22 cellular contexts compared by ENCODE assay signal in genomic region chr11:74550991-74551753, GRCh38.
"Had no signal": no experiment of that assay in that cellular context is flagged by ENCODE, and none has a peak within 500 bp of the region (broad histone marks: within the 10 kb centered on the region; RNA-seq: fewer than 3 reads in every experiment).

No MANE protein-coding gene starts in this region.

- H3K4me1 ChIP-seq: breast epithelium, left lung, parathyroid adenoma, sigmoid colon, spleen, testis had no signal

- H3K27me3 ChIP-seq: breast epithelium, left lung, sigmoid colon, testis had no signal

- H3K9ac ChIP-seq: parathyroid adenoma had no signal

- H3K36me3 ChIP-seq: breast epithelium, left lung, neutrophil, sigmoid colon, spleen had no signal

- H3K79me2 ChIP-seq: parathyroid adenoma had no signal

- FAIRE-seq: astrocyte, colon, kidney had no signal

- H2AFZ ChIP-seq: parathyroid adenoma had no signal

- H3K4me3 ChIP-seq: breast epithelium, left lung, sigmoid colon, spleen, testis had no signal

- H3K27ac ChIP-seq: breast epithelium, left lung, neutrophil, parathyroid adenoma, sigmoid colon, spleen, testis had no signal

- H3K9me3 ChIP-seq: breast epithelium, left lung, neutrophil, sigmoid colon, spleen, testis had no signal

- ATAC-seq: activated CD4-positive, alpha-beta T cell treated with anti-CD3 and anti-CD28 coated beads for 36 hours; esophagus mucosa; left lung had no signal

- DNase-seq: activated B cell treated with CpG ODN at 0.5 μM for 24 hours; activated CD4-positive, alpha-beta T cell treated with anti-CD3 and anti-CD28 coated beads for 36 hours; activated CD4-positive, alpha-beta T cell treated with anti-CD3 and anti-CD28 coated beads, Interleukin-2, amount 50 U/mL, for 48 hours; activated naive CD4-positive, alpha-beta T cell treated with Interleukin-2 at 50 U/mL for 16 hours; activated naive CD8-positive, alpha-beta T cell treated with anti-CD3 and anti-CD28 coated beads for 36 hours; activated T-cell treated with anti-CD3 and anti-CD28 coated beads, Interleukin-2, amount 50 U/mL, for 48 hours; effector memory CD4-positive, alpha-beta T cell; foreskin melanocyte; kidney; left lung; sigmoid colon; spleen; stimulated activated CD4-positive, alpha-beta T cell treated with anti-CD3 and anti-CD28 coated beads, Interleukin-4, amount 100 ng/mL, for 1 hour; stimulated activated naive CD4-positive, alpha-beta T cell; T1000; testis had no signal
